Comparison of ENCODE assay signal across 16 cellular contexts in the genomic region with DNA sequence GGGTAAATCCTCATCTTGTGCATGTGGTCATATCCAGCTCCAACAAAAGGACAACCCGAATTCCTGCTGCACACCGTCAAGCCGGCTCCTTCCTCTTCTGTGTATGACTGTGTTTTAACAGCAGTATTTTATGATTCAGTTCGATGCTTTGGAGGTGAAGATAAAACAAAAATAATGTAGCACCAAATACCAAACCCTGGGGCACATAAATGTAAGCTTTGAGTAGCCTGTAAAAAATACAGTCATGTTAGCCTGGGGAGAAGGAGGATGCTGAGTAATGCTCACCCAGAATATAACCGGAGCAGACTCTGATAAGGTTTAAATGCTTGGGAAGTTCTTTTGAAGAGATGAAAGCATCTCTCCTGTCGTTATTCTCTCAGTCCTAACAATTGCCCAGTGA.
A peak's percentile ranks its signal among the peaks of the same experiment; 100 is the strongest.
DNase-seq lines count a peak whose midpoint lies in the region; FAIRE-seq and TF ChIP-seq lines count a peak whose summit lies in the region.
"Had no signal": no experiment of that assay in that cellular context is flagged by ENCODE, and none has a peak within 500 bp of the region (broad histone marks: within the 10 kb centered on the region; RNA-seq: fewer than 3 reads in every experiment).

No MANE protein-coding gene starts in this region.

- no peak for TF ChIP-seq CTCF in mammary epithelial cell (conservative IDR thresholded peaks at IDR 0.05 in 1 of 2, IDR thresholded peaks at IDR 0.05 in 1 of 2; ENCODE audit: extremely low read depth in 1 of 2, insufficient read depth in 1 of 2, low read depth in 1 of 2, low read length in 2 of 2)
- TF ChIP-seq CTCF in keratinocyte (optimal IDR thresholded peaks at IDR 0.05 in 1 of 3, IDR thresholded peaks at IDR 0.05 in 1 of 3, conservative IDR thresholded peaks at IDR 0.05 in 1 of 3; ENCODE audit: extremely low read depth in 1 of 3, insufficient read depth in 2 of 3, low read length in 3 of 3), result no peak

- in situ Hi-C loops in mammary epithelial cell (cut with MboI; ENCODE audit: low sequenced_read_pairs in 2 of 2), result no loop called here

- H3K27me3 ChIP-seq in mammary epithelial cell (ENCODE audit: insufficient read depth, low read length) (no peaks in the 10 kb centered on the region), keratinocyte (ENCODE audit: control insufficient read depth, extremely low read depth, insufficient read depth, low read length) (no peaks in the 10 kb centered on the region)

- 55% methylated on average over 5 of the region's 6 CpGs for WGBS in mammary epithelial cell (ENCODE audit: low coverage, missing lambda C conversion rate)

- H3K4me1 ChIP-seq in mammary epithelial cell (ENCODE audit: insufficient read depth, low read length), result peaks cover 8% of the 10 kb centered on the region
- H3K4me1 ChIP-seq in keratinocyte (ENCODE audit: control insufficient read depth, extremely low read depth, insufficient read depth, low read length), result peaks cover 8% of the 10 kb centered on the region
- H3K4me1 ChIP-seq: A549, Caco-2 had no signal

- H3K79me2 ChIP-seq in mammary epithelial cell (ENCODE audit: insufficient read depth, low read length), result no peaks in the 10 kb centered on the region
- no peaks in the 10 kb centered on the region for H3K79me2 ChIP-seq in keratinocyte (ENCODE audit: control insufficient read depth, insufficient read depth, low read length)

- H3K27ac ChIP-seq in mammary epithelial cell (ENCODE audit: insufficient read depth, low read depth, low read length) (no peak overlapping the region), keratinocyte (ENCODE audit: control insufficient read depth, insufficient read depth, low read length) (no peak overlapping the region)
- H3K27ac ChIP-seq: A549, C4-2B, HL-60 had no signal

- peak; percentile 60 for FAIRE-seq in keratinocyte (lab: Jason Lieb, UNC)
- FAIRE-seq: A549, D721Med, GM12878 had no signal

- H3K9ac ChIP-seq in mammary epithelial cell (ENCODE audit: insufficient read depth, low read length), result no peak overlapping the region
- H3K9ac ChIP-seq in keratinocyte (ENCODE audit: control insufficient read depth, extremely low read depth, insufficient read depth, low read length), result no peak overlapping the region

- dilution Hi-C loops in mammary epithelial cell (cut with HindIII; ENCODE audit: low sequenced_read_pairs), result no loop called here
- dilution Hi-C loops in keratinocyte (cut with MboI; ENCODE audit: extremely low pct_ligation_motif_present, low sequenced_read_pairs), result no loop called here

- no TSS peak for BruUV-seq in mammary epithelial cell (replicated peaks; lab: Mats Ljungman, UMichigan)

- no peak overlapping the region for H2AFZ ChIP-seq in mammary epithelial cell (ENCODE audit: low read depth, low read length)
- no peak overlapping the region for H2AFZ ChIP-seq in keratinocyte (ENCODE audit: control insufficient read depth, low read length)

- no peaks in the 10 kb centered on the region for H3K9me3 ChIP-seq in mammary epithelial cell (replicated peaks; ENCODE audit: insufficient read depth, low read length)
- H3K9me3 ChIP-seq in keratinocyte (ENCODE audit: control insufficient read depth, low read depth, low read length), result no peaks in the 10 kb centered on the region
- H3K9me3 ChIP-seq: A549, Caco-2 had no signal

- H3K4me3 ChIP-seq in mammary epithelial cell (replicated peaks in 1 of 3; ENCODE audit: insufficient read depth in 1 of 3, low read depth in 2 of 3, low read length in 3 of 3), result no peak overlapping the region
- H3K4me3 ChIP-seq in keratinocyte (ENCODE audit: control insufficient read depth in 2 of 3, extremely low read depth in 1 of 3, insufficient read depth in 2 of 3, low read depth in 1 of 3, low read length in 3 of 3), result no peak overlapping the region
- H3K4me3 ChIP-seq: A549, GM12878 had no signal

- H4K20me1 ChIP-seq in mammary epithelial cell (ENCODE audit: insufficient read depth, low read length) (no peaks in the 10 kb centered on the region), keratinocyte (ENCODE audit: control insufficient read depth, extremely low read depth, insufficient read depth, low read length) (no peaks in the 10 kb centered on the region)

- DNase-seq in M059J (ENCODE audit: low read depth) (peak; percentile 5), OCI-M1 (lab: John Stamatoyannopoulos, UW) (peak; percentile 1), mammary epithelial cell (peak; percentile 68), keratinocyte (ENCODE audit: low read depth, low spot score) (peak; percentile 45), DMS79 (lab: John Stamatoyannopoulos, UW) (no peak), NCI-H1092 treated with DMSO at 0.1 percent for 48 hours (lab: John Stamatoyannopoulos, UW) (no peak)
- DNase-seq in activated naive CD4-positive, alpha-beta T cell treated with anti-CD3 and anti-CD28 coated beads, Interleukin-2, amount 50 U/mL, for 16 hours, result no peak
- DNase-seq: AML-193; Caco-2; CD4-positive, alpha-beta T cell; HCEC 1CT had no signal

- CTCF ChIA-PET in mammary epithelial cell (lab: Charles Lee; ENCODE audit: low non-redundant PET), result no interaction called here

- H3K36me3 ChIP-seq in mammary epithelial cell (ENCODE audit: insufficient read depth, low read length) (no peaks in the 10 kb centered on the region), keratinocyte (ENCODE audit: control insufficient read depth in 2 of 2, extremely low read depth in 1 of 2, insufficient read depth in 2 of 2, low read length in 2 of 2) (no peaks in the 10 kb centered on the region)

- intact Hi-C loops in mammary epithelial cell (cut with micrococcal nuclease), result no loop called here

- no peaks in the 10 kb centered on the region for H3K9me1 ChIP-seq in keratinocyte (ENCODE audit: control insufficient read depth, extremely low read depth, insufficient read depth, low read length)

- H3K4me2 ChIP-seq in mammary epithelial cell (ENCODE audit: insufficient read depth, low read depth, low read length) (no peak overlapping the region), keratinocyte (ENCODE audit: control insufficient read depth, extremely low read depth, insufficient read depth, low read depth, low read length) (no peak overlapping the region)
- H3K4me2 ChIP-seq: A549 had no signal

Comparison
In these comparisons a context has a peak if more than half of its experiments do, and no peak if none do; other contexts are left out.
1. DNase-seq: peak in M059J (single experiment), OCI-M1 (single experiment), mammary epithelial cell (single experiment) and keratinocyte (single experiment); none in activated naive CD4-positive, alpha-beta T cell treated with anti-CD3 and anti-CD28 coated beads, Interleukin-2, amount 50 U/mL, for 16 hours (single experiment), DMS79 (single experiment) and NCI-H1092 treated with DMSO at 0.1 percent for 48 hours (single experiment).